16 cellular contexts compared by ENCODE assay signal in the genomic region with DNA sequence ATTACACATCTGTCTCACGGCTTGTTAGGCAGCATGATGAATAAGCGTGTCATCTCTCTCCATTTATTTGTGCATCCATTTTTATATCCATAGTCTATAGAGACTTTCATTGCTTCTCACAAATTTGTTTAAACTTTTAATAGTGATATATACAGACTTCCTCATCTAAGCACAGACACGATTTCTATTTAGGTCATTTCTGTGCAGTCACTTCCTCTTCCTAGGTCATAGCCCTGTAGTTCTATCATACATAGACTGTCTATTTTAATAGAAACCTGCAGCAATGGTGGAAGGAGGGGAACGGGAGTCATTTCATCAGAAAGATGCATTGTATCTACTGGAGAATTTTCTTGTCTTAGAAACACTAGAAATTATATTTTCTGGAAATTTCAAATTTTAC.
DNase-seq lines count a peak whose midpoint lies in the region; ATAC-seq and TF ChIP-seq lines count a peak whose summit lies in the region.
"Had no signal": no experiment of that assay in that cellular context is flagged by ENCODE, and none has a peak within 500 bp of the region (broad histone marks: within the 10 kb centered on the region; RNA-seq: fewer than 3 reads in every experiment).

No MANE protein-coding gene starts in this region.

- no peak overlapping the region for H3K4me3 ChIP-seq in uterus
- H3K4me3 ChIP-seq: gastrocnemius medialis, lung, MG63, vagina had no signal

- no peaks in the 10 kb centered on the region for H3K4me1 ChIP-seq in uterus
- H3K4me1 ChIP-seq: vagina had no signal

- no peak for TF ChIP-seq CTCF in uterus (IDR thresholded peaks at IDR 0.05)
- TF ChIP-seq CTCF in GM20000 (IDR thresholded peaks at IDR 0.05; ENCODE audit: extremely low read depth, missing control alignments), result no peak

- no peak for TF ChIP-seq POLR2A in uterus (IDR thresholded peaks at IDR 0.05)

- no peaks in the 10 kb centered on the region for H3K27me3 Mint-ChIP-seq in naive B cell

- ATAC-seq in GM18861 (IDR thresholded peaks at IDR 0.05; ENCODE audit: unreplicated experiment), result peak; percentile 54
- peak; percentile 78 for ATAC-seq in HG02885 (IDR thresholded peaks at IDR 0.05; ENCODE audit: poor library complexity, unreplicated experiment)
- peak; percentile 72 for ATAC-seq in naive B cell (ENCODE audit: low read depth in 2 of 2)
- ATAC-seq: gastrocnemius medialis, Panc1 had no signal

- no peaks in the 10 kb centered on the region for H3K36me3 ChIP-seq in uterus
- H3K36me3 ChIP-seq: gastrocnemius medialis, MG63, vagina had no signal

- peaks cover 38 to 54% (median 39%) of the 10 kb centered on the region in 3 donors for H3K4me1 Mint-ChIP-seq in naive B cell

- intact Hi-C loops in uterus (cut with DNase I; ENCODE audit: low total_unique reads), result no loop called here

- H3K36me3 Mint-ChIP-seq in naive B cell, result peaks cover 0 to 11% of the 10 kb centered on the region in 2 donors

- H3K9me3 ChIP-seq in uterus, result no peaks in the 10 kb centered on the region
- H3K9me3 ChIP-seq: gastrocnemius medialis, MG63, vagina had no signal

- H3K27me3 ChIP-seq in uterus, result no peaks in the 10 kb centered on the region
- H3K27me3 ChIP-seq: gastrocnemius medialis, MG63, vagina had no signal

- peak overlapping the region; percentile 35 to 88 (median 76) for H3K4me3 Mint-ChIP-seq in naive B cell

- H3K9me3 Mint-ChIP-seq in naive B cell, result peaks cover 0 to 10% (median 0%) of the 10 kb centered on the region in 7 donors

- peak; percentile 75 for DNase-seq in NOMO-1 treated with DMSO at 0.1 percent for 48 hours (lab: John Stamatoyannopoulos, UW; ENCODE audit: unreplicated experiment)
- peak; percentile 62 for DNase-seq in naive B cell
- DNase-seq in uterus, result no peak
- no peak for DNase-seq in stimulated activated CD4-positive, alpha-beta T cell treated with anti-CD3 and anti-CD28 coated beads, Interleukin-2, amount 100 ng/mL, for 24 hours
- no peak for DNase-seq in GM20000 (ENCODE audit: low spot score)
- DNase-seq in activated CD4-positive, CD25-positive, alpha-beta regulatory T cell (lab: John Stamatoyannopoulos, UW), result no peak
- DNase-seq: activated CD4-positive, alpha-beta T cell treated with anti-CD3 and anti-CD28 coated beads for 48 hours; activated naive CD4-positive, alpha-beta T cell treated with Interleukin-2 at 50 U/mL for 16 hours; dermis blood vessel endothelial cell; gastrocnemius medialis; MG63 had no signal

- H3K27ac ChIP-seq in uterus, result peak overlapping the region in 1 of 2 donors; percentile 23
- H3K27ac ChIP-seq: gastrocnemius medialis, vagina had no signal

- peak overlapping the region; percentile 96 to 100 (median 98) for H3K27ac Mint-ChIP-seq in naive B cell

Comparison
In these comparisons a context has a peak if more than half of its experiments do, and no peak if none do; other contexts are left out.
1. DNase-seq: peak in NOMO-1 treated with DMSO at 0.1 percent for 48 hours (single experiment) and naive B cell (single experiment); none in uterus (0 of 2), stimulated activated CD4-positive, alpha-beta T cell treated with anti-CD3 and anti-CD28 coated beads, Interleukin-2, amount 100 ng/mL, for 24 hours (0 of 2), GM20000 (single experiment) and activated CD4-positive, CD25-positive, alpha-beta regulatory T cell (0 of 4).
2. Peak in every context shown above with its lines, with median percentiles within 50 percentile points of each other: ATAC-seq.